ENCODE assay signal across 18 cellular contexts in genomic region chr10:114508376-114508775, GRCh38.
DNase-seq lines count a peak whose midpoint lies in the region; ATAC-seq and TF ChIP-seq lines count a peak whose summit lies in the region.
"Had no signal": no experiment of that assay in that cellular context is flagged by ENCODE, and none has a peak within 500 bp of the region (broad histone marks: within the 10 kb centered on the region; RNA-seq: fewer than 3 reads in every experiment).

No MANE protein-coding gene starts in this region.

- intact Hi-C loops in lower lobe of right lung (cut with DNase I) = no loop called here
- intact Hi-C loops in testis (cut with DNase I; ENCODE audit: low total_unique reads) = no loop called here
- intact Hi-C loops in OCI-LY7 (cut with micrococcal nuclease; ENCODE audit: unreplicated experiment) = no loop called here

- no peaks in the 10 kb centered on the region for H3K27me3 ChIP-seq in Karpas-422 (ENCODE audit: low read length)
- no peaks in the 10 kb centered on the region for H3K27me3 ChIP-seq in lower lobe of right lung (ENCODE audit: low read depth)
- H3K27me3 ChIP-seq in testis = no peaks in the 10 kb centered on the region
- H3K27me3 ChIP-seq: neural progenitor cell had no signal

- no TSS peak for BruUV-seq in OCI-LY7 (replicated peaks; lab: Mats Ljungman, UMichigan)

- no peak for ATAC-seq in lower lobe of right lung
- ATAC-seq: activated CD8-positive, alpha-beta memory T cell treated with anti-CD3 and anti-CD28 coated beads, Interleukin-2, amount 10 ng/mL, durations not matched to agents 7 days and 5 days had no signal

- H3K36me3 ChIP-seq in Karpas-422 (ENCODE audit: insufficient read depth, low read length) (peaks cover 26% of the 10 kb centered on the region; the same call in 1 of the 2 replicates), lower lobe of right lung (no peaks in the 10 kb centered on the region), testis (ENCODE audit: low read depth, missing control alignments) (no peaks in the 10 kb centered on the region), OCI-LY7 (ENCODE audit: insufficient read depth, low read length) (peaks cover 82% of the 10 kb centered on the region)
- H3K36me3 ChIP-seq: neural progenitor cell had no signal

- H3K4me2 ChIP-seq in Karpas-422 (ENCODE audit: low read depth, low read length, poor library complexity, severe bottlenecking) (peak overlapping the region; percentile 25), OCI-LY7 (ENCODE audit: low read length) (no peak overlapping the region)
- H3K4me2 ChIP-seq: neural progenitor cell had no signal

- H3K79me2 ChIP-seq in Karpas-422 (ENCODE audit: low read length) (peaks cover 99% of the 10 kb centered on the region), OCI-LY7 (ENCODE audit: insufficient read depth, low read depth, low read length) (peaks cover 99% of the 10 kb centered on the region)

- H3K9me2 ChIP-seq in Karpas-422 (replicated peaks; ENCODE audit: insufficient read depth, low read length) = no peaks in the 10 kb centered on the region
- no peaks in the 10 kb centered on the region for H3K9me2 ChIP-seq in OCI-LY7 (ENCODE audit: insufficient read depth, low read length)

- H3K27ac ChIP-seq in Karpas-422 (ENCODE audit: low read length) = peak overlapping the region; percentile 68
- H3K27ac ChIP-seq in epithelial cell of prostate = peak overlapping the region; percentile 63
- H3K27ac ChIP-seq in lower lobe of right lung = peak overlapping the region; percentile 72
- peak overlapping the region; percentile 22 to 82 for H3K27ac ChIP-seq in testis
- H3K27ac ChIP-seq in OCI-LY7 (ENCODE audit: low read depth, low read length, poor library complexity, severe bottlenecking) = no peak overlapping the region
- H3K27ac ChIP-seq: neural progenitor cell had no signal

- no peak for TF ChIP-seq CTCF in lower lobe of right lung (IDR thresholded peaks at IDR 0.05)
- no peak for TF ChIP-seq CTCF in testis (IDR thresholded peaks at IDR 0.05)
- TF ChIP-seq CTCF in OCI-LY7 (conservative IDR thresholded peaks at IDR 0.05; ENCODE audit: low read length) = no peak

- H3K4me3 ChIP-seq in Karpas-422 (ENCODE audit: low read length) (no peak overlapping the region), lower lobe of right lung (no peak overlapping the region), testis (no peak overlapping the region), OCI-LY7 (ENCODE audit: low read depth, low read length, poor library complexity, severe bottlenecking) (no peak overlapping the region)
- H3K4me3 ChIP-seq: neural progenitor cell had no signal

- TF ChIP-seq POLR2A in testis (IDR thresholded peaks at IDR 0.05) = no peak

- DNase-seq in Karpas-422 (no peak), epithelial cell of prostate (ENCODE audit: low read depth, low spot score) (no peak), lower lobe of right lung (no peak), testis (peak; percentile 61), germinal center (ENCODE audit: low spot score) (no peak), OCI-LY7 (ENCODE audit: low spot score) (no peak), iPS-NIHi7 (ENCODE audit: extremely low spot score) (no peak)
- DNase-seq: activated CD4-positive, alpha-beta T cell treated with anti-CD3 and anti-CD28 coated beads, Interleukin-2, amount 10 ng/mL, durations not matched to agents 24 days and 14 days; activated CD8-positive, alpha-beta memory T cell treated with anti-CD3 and anti-CD28 coated beads, Interleukin-2, amount 10 ng/mL, durations not matched to agents 7 days and 5 days; DMS153; hippocampal formation; IMR-90; NCI-H1092 treated with DMSO at 0.1 percent for 48 hours; NCI-H187 treated with DMSO at 0.1 percent for 48 hours; NCI-H2227 treated with DMSO at 0.1 percent for 48 hours; NCI-H748 treated with DMSO at 0.1 percent for 48 hours; RPMI8226 had no signal

- H4K20me1 ChIP-seq in Karpas-422 (ENCODE audit: insufficient read depth, low read depth, low read length) = peaks cover 17% of the 10 kb centered on the region
- peaks cover 46% of the 10 kb centered on the region for H4K20me1 ChIP-seq in OCI-LY7 (ENCODE audit: insufficient read depth, low read length)

- H3K9me3 ChIP-seq in Karpas-422 (ENCODE audit: low read length) = no peaks in the 10 kb centered on the region
- H3K9me3 ChIP-seq in lower lobe of right lung = no peaks in the 10 kb centered on the region
- no peaks in the 10 kb centered on the region for H3K9me3 ChIP-seq in testis
- H3K9me3 ChIP-seq in OCI-LY7 (ENCODE audit: low read length) = no peaks in the 10 kb centered on the region

- peak overlapping the region; percentile 34; the same call in 1 of the 2 replicates for H3K9ac ChIP-seq in Karpas-422 (ENCODE audit: low read length)
- H3K9ac ChIP-seq: neural progenitor cell had no signal

- H2AFZ ChIP-seq in Karpas-422 (ENCODE audit: low read length) (no peak overlapping the region), OCI-LY7 (ENCODE audit: low read length) (no peak overlapping the region)
- H2AFZ ChIP-seq: neural progenitor cell had no signal

- CTCF ChIA-PET in OCI-LY7 (lab: Charles Lee; ENCODE audit: unreplicated experiment) = no interaction called here

- 42 to 54% methylated on average over 3 of the region's 3 CpGs for WGBS in testis, 2 donors

- H3K4me1 ChIP-seq in Karpas-422 (ENCODE audit: low read length) (peaks cover 67% of the 10 kb centered on the region), lower lobe of right lung (peaks cover 42% of the 10 kb centered on the region), testis (peaks cover 50% of the 10 kb centered on the region), OCI-LY7 (ENCODE audit: insufficient read depth, low read length, poor library complexity, severe bottlenecking) (peaks cover 50% of the 10 kb centered on the region)

- POLR2A ChIA-PET in OCI-LY7 (lab: Charles Lee) = interaction anchor here (17.5 kb wide), 1 partner anchor 12 kb away, joined by 464 read pairs; no protein-coding TSS in a partner anchor
